Comparison of ENCODE assay signal across 8 cellular contexts in the genomic region with DNA sequence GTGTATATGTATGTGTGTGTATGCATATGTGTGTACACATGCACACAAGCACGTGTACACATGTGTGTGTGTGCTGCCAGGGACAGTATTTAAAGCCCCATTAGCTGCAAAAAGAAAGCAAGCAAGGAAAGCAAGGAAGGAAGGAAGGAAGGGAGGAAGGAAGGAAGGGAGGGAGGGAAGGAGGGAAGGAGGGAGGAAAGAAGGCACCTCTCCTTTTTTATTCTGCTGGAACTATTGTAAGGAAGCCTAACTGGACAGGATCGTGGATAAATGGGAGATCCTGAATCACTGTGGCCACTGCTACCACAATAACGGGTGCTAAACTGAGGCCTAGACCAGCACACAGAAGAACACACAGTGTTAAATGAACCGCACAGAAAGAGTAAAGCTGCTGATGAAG.
"Had no signal": no experiment of that assay in that cellular context is flagged by ENCODE, and none has a peak within 500 bp of the region (broad histone marks: within the 10 kb centered on the region; RNA-seq: fewer than 3 reads in every experiment).

No MANE protein-coding gene starts in this region.

- H3K9ac ChIP-seq: GM23248 had no signal

- H3K27ac Mint-ChIP-seq: IgD-negative memory B cell had no signal

- H3K27ac ChIP-seq: GM23248 had no signal

- H3K4me3 Mint-ChIP-seq: IgD-negative memory B cell had no signal

- ATAC-seq: HCT116 had no signal

- DNase-seq: GM23248, GOT3, H7, KBM-7 had no signal

- H2AFZ ChIP-seq: GM23248 had no signal

- H3K36me3 ChIP-seq: HAP-1 had no signal

- H3K4me1 ChIP-seq: HAP-1 had no signal

- H3K4me1 Mint-ChIP-seq: IgD-negative memory B cell had no signal

- H3K36me3 Mint-ChIP-seq: IgD-negative memory B cell had no signal

- H3K4me3 ChIP-seq: GM23248, HAP-1 had no signal

- H3K27me3 Mint-ChIP-seq: IgD-negative memory B cell had no signal

- H3K9me3 ChIP-seq: HAP-1 had no signal

- FAIRE-seq: HTR-8/SVneo had no signal
